ENCODE assay signal across 8 cellular contexts in the genomic region with DNA sequence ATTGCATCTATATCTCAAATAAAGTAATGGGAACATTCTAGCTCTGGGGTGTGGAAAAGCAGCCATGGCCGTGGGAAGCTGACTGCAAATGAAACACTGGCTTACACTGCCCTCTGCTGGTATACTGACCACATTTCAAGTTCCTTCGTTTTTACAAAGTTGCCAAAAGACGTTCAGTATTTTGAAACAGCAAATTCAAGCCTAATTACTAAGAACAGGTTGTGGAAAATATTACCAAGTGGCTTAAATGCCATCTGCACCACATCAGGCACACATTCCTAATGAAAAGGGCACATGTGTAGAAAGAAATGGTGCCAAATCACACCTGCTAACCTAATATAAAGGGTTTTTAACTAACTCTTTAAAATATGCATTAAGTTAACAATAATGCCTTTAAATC.
A peak's percentile ranks its signal among the peaks of the same experiment; 100 is the strongest.
DNase-seq lines count a peak whose midpoint lies in the region; ATAC-seq and TF ChIP-seq lines count a peak whose summit lies in the region.

No MANE protein-coding gene starts in this region.

- peak in 8 of 10 experiments; percentile 12 to 29 (median 17) for DNase-seq in CD4-positive, alpha-beta T cell
- DNase-seq in H4 (ENCODE audit: low spot score) (peak; percentile 74), NCI-H774 (lab: John Stamatoyannopoulos, UW) (peak; percentile 21), foreskin fibroblast (peak; percentile 65 to 87), occipital lobe (lab: John Stamatoyannopoulos, UW) (peak; percentile 11)
- peak; percentile 32 for DNase-seq in activated T-cell treated with anti-CD3 and anti-CD28 coated beads, Interleukin-2, amount 50 U/mL, for 4 hours

- CTCF ChIA-PET in CD4-positive, alpha-beta T cell (lab: Charles Lee) = interaction anchor here (0.7 to 1.9 kb wide), 12 partner anchors 9 to 901 kb away, joined by 3 to 6 read pairs (median 4); no protein-coding TSS in a partner anchor

- H3K27me3 ChIP-seq in CD4-positive, alpha-beta T cell (ENCODE audit: control insufficient read depth, insufficient read depth, low read length) = no peaks in the 10 kb centered on the region

- ATAC-seq in CD4-positive, alpha-beta T cell (ENCODE audit: poor library complexity) = peak; percentile 68
- ATAC-seq in activated T-cell treated with anti-CD3 and anti-CD28 coated beads, Interleukin-2, amount 50 U/mL, for 4 hours = peak; percentile 46 to 62
- ATAC-seq in HG03108 (IDR thresholded peaks at IDR 0.05; ENCODE audit: unreplicated experiment) (no peak), GM21515 (IDR thresholded peaks at IDR 0.05; ENCODE audit: unreplicated experiment) (no peak)

- no peaks in the 10 kb centered on the region for H3K9me3 Mint-ChIP-seq in CD4-positive, alpha-beta T cell
- H3K9me3 Mint-ChIP-seq in activated T-cell treated with anti-CD3 and anti-CD28 coated beads, Interleukin-2, amount 50 U/mL, for 4 hours = no peaks in the 10 kb centered on the region

- H3K36me3 Mint-ChIP-seq in CD4-positive, alpha-beta T cell (ENCODE audit: low read depth) = peaks cover 6% of the 10 kb centered on the region
- H3K36me3 Mint-ChIP-seq in activated T-cell treated with anti-CD3 and anti-CD28 coated beads, Interleukin-2, amount 50 U/mL, for 4 hours (ENCODE audit: insufficient read depth) = peaks cover 4% of the 10 kb centered on the region

- no peak overlapping the region for H3K27ac ChIP-seq in CD4-positive, alpha-beta T cell (ENCODE audit: low read depth, low read length)

- peaks cover 9% of the 10 kb centered on the region for H3K4me1 Mint-ChIP-seq in CD4-positive, alpha-beta T cell (ENCODE audit: low read depth)
- H3K4me1 Mint-ChIP-seq in activated T-cell treated with anti-CD3 and anti-CD28 coated beads, Interleukin-2, amount 50 U/mL, for 4 hours (ENCODE audit: low read depth) = peaks cover 13% of the 10 kb centered on the region

- H3K9me3 ChIP-seq in CD4-positive, alpha-beta T cell (ENCODE audit: control insufficient read depth, low read length) = no peaks in the 10 kb centered on the region

- intact Hi-C loops in CD4-positive, alpha-beta T cell (cut with DNase I, micrococcal nuclease) = loop anchor here (1.0 to 5.0 kb wide), 2 partner anchors 899 to 900 kb away; no protein-coding TSS in a partner anchor

- H3K27ac Mint-ChIP-seq in CD4-positive, alpha-beta T cell = no peak overlapping the region

- peak; percentile 95 for TF ChIP-seq CTCF in CD4-positive, alpha-beta T cell (IDR thresholded peaks at IDR 0.05)
- TF ChIP-seq CTCF in foreskin fibroblast (IDR thresholded peaks at IDR 0.05; ENCODE audit: low read depth, low read length) = peak; percentile 74

- no peak overlapping the region for H3K4me3 Mint-ChIP-seq in CD4-positive, alpha-beta T cell
- H3K4me3 Mint-ChIP-seq in activated T-cell treated with anti-CD3 and anti-CD28 coated beads, Interleukin-2, amount 50 U/mL, for 4 hours = no peak overlapping the region

- H3K4me3 ChIP-seq in foreskin fibroblast (ENCODE audit: low read depth in 1 of 2, low read length in 2 of 2) = no peak overlapping the region

- no peaks in the 10 kb centered on the region for H3K27me3 Mint-ChIP-seq in CD4-positive, alpha-beta T cell
- H3K27me3 Mint-ChIP-seq in activated T-cell treated with anti-CD3 and anti-CD28 coated beads, Interleukin-2, amount 50 U/mL, for 4 hours (ENCODE audit: low read depth) = no peaks in the 10 kb centered on the region

- POLR2A ChIA-PET in CD4-positive, alpha-beta T cell (lab: Charles Lee) = no interaction called here

Comparison
In these comparisons a context has a peak if more than half of its experiments do, and no peak if none do; other contexts are left out.
1. ATAC-seq: peak in CD4-positive, alpha-beta T cell (single experiment) and activated T-cell treated with anti-CD3 and anti-CD28 coated beads, Interleukin-2, amount 50 U/mL, for 4 hours (2 of 2); none in HG03108 (single experiment) and GM21515 (single experiment).
2. DNase-seq: peak in every context shown above with its lines; median percentile 76 in foreskin fibroblast; 74 in H4; 32 in activated T-cell treated with anti-CD3 and anti-CD28 coated beads, Interleukin-2, amount 50 U/mL, for 4 hours; 21 in NCI-H774; 17 in CD4-positive, alpha-beta T cell; 11 in occipital lobe.